ENCODE assay signal across 9 cellular contexts in genomic region chr11:3095712-3096361, GRCh38. TPM values are rescaled to one million over a fixed set of nuclear protein-coding genes. Genes with fewer than 3 reads are reported as not detected.
A peak's percentile ranks its signal among the peaks of the same experiment; 100 is the strongest.
DNase-seq lines count a peak whose midpoint lies in the region; ATAC-seq, FAIRE-seq and TF ChIP-seq lines count a peak whose summit lies in the region.
"Had no signal": no experiment of that assay in that cellular context is flagged by ENCODE, and none has a peak within 500 bp of the region (broad histone marks: within the 10 kb centered on the region; RNA-seq: fewer than 3 reads in every experiment).

No MANE protein-coding gene starts in this region.

- no peaks in the 10 kb centered on the region for H3K9me3 ChIP-seq in K562 (replicated peaks; ENCODE audit: control insufficient read depth, insufficient read depth, low read depth, low read length)
- no peaks in the 10 kb centered on the region for H3K9me3 ChIP-seq in left ventricle myocardium inferior (replicated peaks)
- no peaks in the 10 kb centered on the region for H3K9me3 ChIP-seq in skeletal muscle satellite cell (replicated peaks; ENCODE audit: low read length)

- H3K27me3 ChIP-seq in K562 (ENCODE audit: control insufficient read depth in 2 of 2, insufficient read depth in 2 of 2, low read length in 2 of 2) (no peaks in the 10 kb centered on the region), left ventricle myocardium inferior (ENCODE audit: low read depth) (no peaks in the 10 kb centered on the region), skeletal muscle satellite cell (ENCODE audit: control insufficient read depth, insufficient read depth, low read length) (no peaks in the 10 kb centered on the region)
- H3K27me3 ChIP-seq: dorsolateral prefrontal cortex had no signal

- H3K9ac ChIP-seq in K562 (ENCODE audit: insufficient read depth in 1 of 2, low read depth in 2 of 2, low read length in 2 of 2) (no peak overlapping the region), skeletal muscle satellite cell (ENCODE audit: low read depth, low read length) (no peak overlapping the region)

- peaks cover 31% of the 10 kb centered on the region for H3K27me3 Mint-ChIP-seq in progenitor cell of endocrine pancreas

- H3K4me2 ChIP-seq in K562 (ENCODE audit: insufficient read depth, low read length) (no peak overlapping the region), skeletal muscle satellite cell (ENCODE audit: low read length) (peak overlapping the region; percentile 60)

- no peak for TF ChIP-seq RAD21 in K562 (CRISPR knock-in tag; conservative IDR thresholded peaks at IDR 0.05 in 1 of 2, IDR thresholded peaks at IDR 0.05 in 1 of 2)

- H3K4me1 Mint-ChIP-seq in progenitor cell of endocrine pancreas (ENCODE audit: low read depth): no peaks in the 10 kb centered on the region

- no peaks in the 10 kb centered on the region for H3K9me3 Mint-ChIP-seq in progenitor cell of endocrine pancreas (ENCODE audit: low read depth)

- H3K36me3 ChIP-seq in K562 (ENCODE audit: control insufficient read depth, insufficient read depth, low read length) (no peaks in the 10 kb centered on the region), left ventricle myocardium inferior (peaks cover 39% of the 10 kb centered on the region), skeletal muscle satellite cell (ENCODE audit: insufficient read depth, low read length) (peaks cover 16% of the 10 kb centered on the region)

- FAIRE-seq in H54 (lab: Jason Lieb, UNC): no peak
- no peak for FAIRE-seq in K562 (lab: Jason Lieb, UNC)

- intact Hi-C loops in K562 (cut with micrococcal nuclease): loop anchor here (10.0 kb wide), 1 partner anchor 201 kb away; no protein-coding TSS in a partner anchor
- intact Hi-C loops in left ventricle myocardium inferior (cut with micrococcal nuclease): no loop called here

- no peak for TF ChIP-seq POLR2A in H54 (IDR thresholded peaks at IDR 0.05; ENCODE audit: low read depth, low read length)
- TF ChIP-seq POLR2A in K562 (conservative IDR thresholded peaks at IDR 0.05): no peak

- 37% methylated on average over 15 of the region's 15 CpGs for WGBS in K562 (ENCODE audit: insufficient coverage, low coverage, missing lambda C conversion rate)

- DNase-seq in H54 (ENCODE audit: insufficient read length, low spot score) (peak; percentile 92), K562 (ENCODE audit: extremely low read depth in 1 of 4, low spot score in 3 of 4) (peak in 1 of 4 experiments; percentile 5), left ventricle myocardium inferior (no peak), UCSD-AML1 (lab: John Stamatoyannopoulos, UW; ENCODE audit: unreplicated experiment) (no peak), progenitor cell of endocrine pancreas (ENCODE audit: low spot score, unreplicated experiment) (no peak)

- no peak overlapping the region for H2AFZ ChIP-seq in K562 (ENCODE audit: low read depth, low read length)

- ATAC-seq in K562: no peak
- ATAC-seq in HG03039 (IDR thresholded peaks at IDR 0.05; ENCODE audit: unreplicated experiment): no peak
- no peak for ATAC-seq in GM19035 (IDR thresholded peaks at IDR 0.05; ENCODE audit: unreplicated experiment)

- POLR2A ChIA-PET in K562 (lab: Yijun Ruan, JAX): no interaction called here

- H3K79me2 ChIP-seq in K562 (ENCODE audit: control insufficient read depth, insufficient read depth, low read length): no peaks in the 10 kb centered on the region

- TF ChIP-seq CTCF in K562 (IDR thresholded peaks at IDR 0.05 in 2 of 3, conservative IDR thresholded peaks at IDR 0.05 in 1 of 3; ENCODE audit: insufficient read depth in 2 of 3, low read depth in 1 of 3, low read length in 3 of 3) (no peak), left ventricle myocardium inferior (IDR thresholded peaks at IDR 0.05; ENCODE audit: borderline replicate concordance) (no peak), progenitor cell of endocrine pancreas (IDR thresholded peaks at IDR 0.05; ENCODE audit: unreplicated experiment) (no peak)

- H3K9me1 ChIP-seq in K562 (ENCODE audit: control insufficient read depth, insufficient read depth, low read length): no peaks in the 10 kb centered on the region

- H3K4me1 ChIP-seq in K562 (replicated peaks in 1 of 2; ENCODE audit: control insufficient read depth in 2 of 2, insufficient read depth in 2 of 2, low read length in 2 of 2): peaks cover 0 to 34% of the 10 kb centered on the region in 2 experiments; a peak in 2 of 5 replicates
- peaks cover 44% of the 10 kb centered on the region for H3K4me1 ChIP-seq in left ventricle myocardium inferior
- peaks cover 11% of the 10 kb centered on the region for H3K4me1 ChIP-seq in skeletal muscle satellite cell (ENCODE audit: control insufficient read depth, insufficient read depth, low read length)

- peaks cover 5% of the 10 kb centered on the region for H3K36me3 Mint-ChIP-seq in progenitor cell of endocrine pancreas (ENCODE audit: insufficient read depth)

- in situ Hi-C loops in K562 (cut with MboI): no loop called here

- TF ChIP-seq EP300 in K562 (IDR thresholded peaks at IDR 0.05; ENCODE audit: low read length): no peak

- peaks cover 10% of the 10 kb centered on the region; the same call in 1 of the 2 replicates for H4K20me1 ChIP-seq in K562 (replicated peaks; ENCODE audit: control insufficient read depth, insufficient read depth, low read length)

- CTCF ChIA-PET in K562 (lab: Yijun Ruan, JAX; ENCODE audit: low intra/inter-chr PET ratio): interaction anchor here (0.7 kb wide), 1 partner anchor 127 kb away, joined by 6 read pairs; no protein-coding TSS in a partner anchor

- no TSS peak for BruUV-seq in K562 (replicated peaks; lab: Mats Ljungman, UMichigan)

- H3K4me3 Mint-ChIP-seq in progenitor cell of endocrine pancreas (ENCODE audit: low read depth): no peak overlapping the region

- H3K27ac Mint-ChIP-seq in progenitor cell of endocrine pancreas: no peak overlapping the region

- no peak overlapping the region for H3K27ac ChIP-seq in K562 (ENCODE audit: extremely low read depth, low read depth, low read length)
- peak overlapping the region; percentile 75 for H3K27ac ChIP-seq in left ventricle myocardium inferior (replicated peaks)

- H3K4me3 ChIP-seq in K562: no peak overlapping the region
- H3K4me3 ChIP-seq in left ventricle myocardium inferior: no peak overlapping the region
- H3K4me3 ChIP-seq in skeletal muscle satellite cell (ENCODE audit: low read length): peak overlapping the region; percentile 24
- H3K4me3 ChIP-seq: dorsolateral prefrontal cortex had no signal

TF ChIP-seq in K562, 482 proteins besides CTCF, POLR2A, EP300 and RAD21:
- TF ChIP-seq PHB (CRISPR knock-in tag; IDR thresholded peaks at IDR 0.05): no peak
- TF ChIP-seq MAX (CRISPR knock-in tag; IDR thresholded peaks at IDR 0.05): peak; percentile 24; the same call in 1 of the 2 replicates

RNA-seq across cellular contexts. Expression of gene CARS1, which starts 38.6 kb away (rescaled TPM):
- 298 and 329 TPM in 2 replicates for total RNA-seq in K562 (2011; cell fraction: chromatin; rRNA removed; ENCODE audit: low replicate concordance)
- total RNA-seq in K562 (2011; cell fraction: nucleolus; rRNA removed): 156 and 161 TPM in 2 replicates
- total RNA-seq in K562 (2011; cell fraction: nucleoplasm; rRNA removed): 164 and 168 TPM in 2 replicates
- total RNA-seq in K562 (2014; rRNA removed): 73.6 and 77.3 TPM in 2 replicates
- 52.3 and 57.4 TPM in 2 replicates for total RNA-seq in K562 (2014; rRNA removed; fragmentation: Illumina TruSeq; extraction: Trizol)
- 27.0 and 31.5 TPM in 2 replicates for total RNA-seq in K562 (2015; rRNA removed; fragmentation: Illumina TruSeq; extraction: Trizol)
- total RNA-seq in K562 (2021): 76.1 and 90.2 TPM in 2 replicates
- 87.9 and 93.0 TPM in 2 replicates for polyA plus RNA-seq in K562 (2011; rRNA removed)
- 38.4 and 53.6 TPM in 2 replicates for polyA plus RNA-seq in K562 (2011; cell fraction: cytosol; rRNA removed)
- polyA plus RNA-seq in K562 (2011; cell fraction: nucleus; rRNA removed): 222 and 259 TPM in 2 replicates
- 42.8 and 175 TPM in 2 replicates for polyA plus RNA-seq in K562 (2012)
- polyA plus RNA-seq in K562 (2014; fragmentation: Illumina TruSeq; extraction: Trizol): 80.1 and 90.0 TPM in 2 replicates
- polyA plus RNA-seq in K562 (2014; fragmentation: Nextera tagmentation; extraction: Ambion mirVana): 10 to 100 TPM; 14.4 to 28.4 TPM
- 94.0 and 106 TPM in 2 replicates for polyA plus RNA-seq in K562 (2014; rRNA removed)
- polyA minus RNA-seq in K562 (2011; rRNA and poly(A)+ RNA removed): 60.4 and 65.4 TPM in 2 replicates
- 27.4 and 51.4 TPM in 2 replicates for polyA minus RNA-seq in K562 (2011; cell fraction: cytosol; rRNA and poly(A)+ RNA removed)
- polyA minus RNA-seq in K562 (2011; cell fraction: nucleus; rRNA and poly(A)+ RNA removed): 66.9 and 96.7 TPM in 2 replicates
- 14.3 TPM for total RNA-seq in left ventricle myocardium inferior
- total RNA-seq in skeletal muscle satellite cell (2012; rRNA removed): 52.0 and 56.5 TPM in 2 replicates
- total RNA-seq in progenitor cell of endocrine pancreas: 56.4 and 64.5 TPM in 2 replicates
